In genomic region chr6:129710722-129711631, GRCh38 we compare ENCODE assay signal across 1 cellular context.
TF ChIP-seq lines count a peak whose summit lies in the region.

No MANE protein-coding gene starts in this region.

TF ChIP-seq in GM12878, 131 proteins besides CTCF, POLR2A, EP300 and RAD21 (continued from another document):
- TF ChIP-seq RELA (IDR thresholded peaks at IDR 0.05; ENCODE audit: borderline replicate concordance, partially characterized antibody) = no peak
- no peak for TF ChIP-seq HDAC6 (IDR thresholded peaks at IDR 0.05; ENCODE audit: unreplicated experiment)
- no peak for TF ChIP-seq KAT2A (conservative IDR thresholded peaks at IDR 0.05; ENCODE audit: control insufficient read depth, low read depth, low read length)
- TF ChIP-seq, protein P1, sequence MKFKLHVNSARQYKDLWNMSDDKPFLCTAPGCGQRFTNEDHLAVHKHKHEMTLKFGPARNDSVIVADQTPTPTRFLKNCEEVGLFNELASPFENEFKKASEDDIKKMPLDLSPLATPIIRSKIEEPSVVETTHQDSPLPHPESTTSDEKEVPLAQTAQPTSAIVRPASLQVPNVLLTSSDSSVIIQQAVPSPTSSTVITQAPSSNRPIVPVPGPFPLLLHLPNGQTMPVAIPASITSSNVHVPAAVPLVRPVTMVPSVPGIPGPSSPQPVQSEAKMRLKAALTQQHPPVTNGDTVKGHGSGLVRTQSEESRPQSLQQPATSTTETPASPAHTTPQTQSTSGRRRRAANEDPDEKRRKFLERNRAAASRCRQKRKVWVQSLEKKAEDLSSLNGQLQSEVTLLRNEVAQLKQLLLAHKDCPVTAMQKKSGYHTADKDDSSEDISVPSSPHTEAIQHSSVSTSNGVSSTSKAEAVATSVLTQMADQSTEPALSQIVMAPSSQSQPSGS (IDR thresholded peaks at IDR 0.05; ENCODE audit: low read length) = no peak
- no peak for TF ChIP-seq SMAD1 (IDR thresholded peaks at IDR 0.05; ENCODE audit: low read depth, partially characterized antibody)
- TF ChIP-seq, protein P2, sequence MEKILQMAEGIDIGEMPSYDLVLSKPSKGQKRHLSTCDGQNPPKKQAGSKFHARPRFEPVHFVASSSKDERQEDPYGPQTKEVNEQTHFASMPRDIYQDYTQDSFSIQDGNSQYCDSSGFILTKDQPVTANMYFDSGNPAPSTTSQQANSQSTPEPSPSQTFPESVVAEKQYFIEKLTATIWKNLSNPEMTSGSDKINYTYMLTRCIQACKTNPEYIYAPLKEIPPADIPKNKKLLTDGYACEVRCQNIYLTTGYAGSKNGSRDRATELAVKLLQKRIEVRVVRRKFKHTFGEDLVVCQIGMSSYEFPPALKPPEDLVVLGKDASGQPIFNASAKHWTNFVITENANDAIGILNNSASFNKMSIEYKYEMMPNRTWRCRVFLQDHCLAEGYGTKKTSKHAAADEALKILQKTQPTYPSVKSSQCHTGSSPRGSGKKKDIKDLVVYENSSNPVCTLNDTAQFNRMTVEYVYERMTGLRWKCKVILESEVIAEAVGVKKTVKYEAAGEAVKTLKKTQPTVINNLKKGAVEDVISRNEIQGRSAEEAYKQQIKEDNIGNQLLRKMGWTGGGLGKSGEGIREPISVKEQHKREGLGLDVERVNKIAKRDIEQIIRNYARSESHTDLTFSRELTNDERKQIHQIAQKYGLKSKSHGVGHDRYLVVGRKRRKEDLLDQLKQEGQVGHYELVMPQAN (conservative IDR thresholded peaks at IDR 0.05) = no peak
- TF ChIP-seq STAT1 (conservative IDR thresholded peaks at IDR 0.05) = no peak
- TF ChIP-seq HDAC2 (IDR thresholded peaks at IDR 0.05) = no peak
- TF ChIP-seq HDGF (IDR thresholded peaks at IDR 0.05) = no peak
- TF ChIP-seq SRF (IDR thresholded peaks at IDR 0.05; ENCODE audit: low read depth in 2 of 2, low read length in 2 of 2) = no peak
- TF ChIP-seq, protein P3, sequence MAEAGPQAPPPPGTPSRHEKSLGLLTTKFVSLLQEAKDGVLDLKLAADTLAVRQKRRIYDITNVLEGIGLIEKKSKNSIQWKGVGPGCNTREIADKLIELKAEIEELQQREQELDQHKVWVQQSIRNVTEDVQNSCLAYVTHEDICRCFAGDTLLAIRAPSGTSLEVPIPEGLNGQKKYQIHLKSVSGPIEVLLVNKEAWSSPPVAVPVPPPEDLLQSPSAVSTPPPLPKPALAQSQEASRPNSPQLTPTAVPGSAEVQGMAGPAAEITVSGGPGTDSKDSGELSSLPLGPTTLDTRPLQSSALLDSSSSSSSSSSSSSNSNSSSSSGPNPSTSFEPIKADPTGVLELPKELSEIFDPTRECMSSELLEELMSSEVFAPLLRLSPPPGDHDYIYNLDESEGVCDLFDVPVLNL (IDR thresholded peaks at IDR 0.05; ENCODE audit: low read depth, low read length) = no peak
- no peak for TF ChIP-seq ASH2L (IDR thresholded peaks at IDR 0.05; ENCODE audit: borderline replicate concordance, low read depth)
- no peak for TF ChIP-seq SIX5 (IDR thresholded peaks at IDR 0.05; ENCODE audit: low read depth, low read length, severe bottlenecking)
- no peak for TF ChIP-seq POLR2AphosphoS2 (IDR thresholded peaks at IDR 0.05; ENCODE audit: low read depth, low read length)
- TF ChIP-seq TCF12 (IDR thresholded peaks at IDR 0.05; ENCODE audit: low read depth, low read length) = no peak
- TF ChIP-seq KDM1A (IDR thresholded peaks at IDR 0.05; ENCODE audit: borderline replicate concordance) = no peak
- TF ChIP-seq, protein P4, sequence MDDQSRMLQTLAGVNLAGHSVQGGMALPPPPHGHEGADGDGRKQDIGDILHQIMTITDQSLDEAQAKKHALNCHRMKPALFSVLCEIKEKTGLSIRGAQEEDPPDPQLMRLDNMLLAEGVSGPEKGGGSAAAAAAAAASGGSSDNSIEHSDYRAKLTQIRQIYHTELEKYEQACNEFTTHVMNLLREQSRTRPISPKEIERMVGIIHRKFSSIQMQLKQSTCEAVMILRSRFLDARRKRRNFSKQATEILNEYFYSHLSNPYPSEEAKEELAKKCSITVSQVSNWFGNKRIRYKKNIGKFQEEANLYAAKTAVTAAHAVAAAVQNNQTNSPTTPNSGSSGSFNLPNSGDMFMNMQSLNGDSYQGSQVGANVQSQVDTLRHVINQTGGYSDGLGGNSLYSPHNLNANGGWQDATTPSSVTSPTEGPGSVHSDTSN (IDR thresholded peaks at IDR 0.05; ENCODE audit: insufficient replicate concordance, low read depth, low read length) = no peak
- TF ChIP-seq TCF3 (IDR thresholded peaks at IDR 0.05; ENCODE audit: borderline replicate concordance, insufficient read depth, low read depth, low read length) = no peak
